14 cellular contexts compared by ENCODE assay signal in genomic region chr20:58714923-58715708, GRCh38. TPM values are rescaled to one million over a fixed set of nuclear protein-coding genes. Genes with fewer than 3 reads are reported as not detected.
A peak's percentile ranks its signal among the peaks of the same experiment; 100 is the strongest.
DNase-seq lines count a peak whose midpoint lies in the region; ATAC-seq and TF ChIP-seq lines count a peak whose summit lies in the region.
"Had no signal": no experiment of that assay in that cellular context is flagged by ENCODE, and none has a peak within 500 bp of the region (broad histone marks: within the 10 kb centered on the region; RNA-seq: fewer than 3 reads in every experiment).

No MANE protein-coding gene starts in this region.

- ATAC-seq in heart left ventricle (no peak), left ventricle myocardium superior (no peak), WTC11 (no peak), left lobe of liver (no peak), upper lobe of right lung (no peak), HG02623 (IDR thresholded peaks at IDR 0.05; ENCODE audit: unreplicated experiment) (no peak), lower lobe of right lung (no peak)

- H3K27ac Mint-ChIP-seq in WTC11 = 0 out of 2 replicates have a peak overlapping the region, but pooled peaks have one; percentile 49
- H3K27ac Mint-ChIP-seq: stimulated activated memory B cell treated with anti-CD40 and anti-IgM and Interleukin-4, amounts not matched to agents 10 μg/mL and 1 μg/mL and 100 μg/mL, for 72 hours had no signal

- H3K9me3 ChIP-seq in heart left ventricle (no peaks in the 10 kb centered on the region), upper lobe of right lung (no peaks in the 10 kb centered on the region), lower lobe of right lung (no peaks in the 10 kb centered on the region)
- H3K9me3 ChIP-seq: upper lobe of left lung had no signal

- H3K9me3 Mint-ChIP-seq in WTC11 = no peaks in the 10 kb centered on the region
- H3K9me3 Mint-ChIP-seq: stimulated activated memory B cell treated with anti-CD40 and anti-IgM and Interleukin-4, amounts not matched to agents 10 μg/mL and 1 μg/mL and 100 μg/mL, for 72 hours had no signal

- H3K36me3 ChIP-seq in heart left ventricle = peaks cover 0 to 17% (median 0%) of the 10 kb centered on the region in 9 donors
- no peaks in the 10 kb centered on the region for H3K36me3 ChIP-seq in upper lobe of right lung
- peaks cover 17% of the 10 kb centered on the region for H3K36me3 ChIP-seq in lower lobe of right lung

- H3K4me3 Mint-ChIP-seq in WTC11 = no peak overlapping the region
- H3K4me3 Mint-ChIP-seq: stimulated activated memory B cell treated with anti-CD40 and anti-IgM and Interleukin-4, amounts not matched to agents 10 μg/mL and 1 μg/mL and 100 μg/mL, for 72 hours had no signal

- TF ChIP-seq CTCF in heart left ventricle (IDR thresholded peaks at IDR 0.05) (no peak), WTC11 (IDR thresholded peaks at IDR 0.05) (no peak), upper lobe of right lung (IDR thresholded peaks at IDR 0.05) (no peak), lower lobe of right lung (IDR thresholded peaks at IDR 0.05) (no peak)

- H3K4me1 ChIP-seq in heart left ventricle (no peaks in the 10 kb centered on the region), upper lobe of right lung (no peaks in the 10 kb centered on the region), lower lobe of right lung (no peaks in the 10 kb centered on the region)
- H3K4me1 ChIP-seq: upper lobe of left lung had no signal

- 0 out of 2 replicates have a peak, but pooled peaks cover 2% of the 10 kb centered on the region for H3K4me1 Mint-ChIP-seq in WTC11

- POLR2A ChIA-PET in WTC11 (lab: Charles Lee) = no interaction called here

- CTCF ChIA-PET in WTC11 (lab: Charles Lee) = interaction anchor here (0.8 to 1.4 kb wide), 2 partner anchors 12 to 64 kb away, joined by 3 to 4 read pairs; partner anchors contain the start of gene STX16

- DNase-seq in heart left ventricle = peak in 3 of 5 donors; percentile 4 to 47 (median 18)
- no peak for DNase-seq in left ventricle myocardium superior
- DNase-seq in WTC11 (ENCODE audit: low spot score) = no peak
- peak; percentile 28 for DNase-seq in left lobe of liver (ENCODE audit: low spot score)
- peak; percentile 57 for DNase-seq in upper lobe of right lung
- no peak for DNase-seq in lower lobe of right lung
- DNase-seq in medulla oblongata (ENCODE audit: extremely low spot score) = no peak
- DNase-seq: MV-4-11, NCI-H2171 had no signal

- no peak overlapping the region for H3K4me3 ChIP-seq in heart left ventricle
- no peak overlapping the region for H3K4me3 ChIP-seq in upper lobe of right lung
- no peak overlapping the region for H3K4me3 ChIP-seq in lower lobe of right lung
- H3K4me3 ChIP-seq: dorsolateral prefrontal cortex, upper lobe of left lung had no signal

- 87 to 92% (median 88%) methylated on average over 16 to 25 of the region's 25 CpGs for WGBS in heart left ventricle, 4 donors

- no peak for TF ChIP-seq POLR2A in heart left ventricle (IDR thresholded peaks at IDR 0.05)

- H3K27ac ChIP-seq in heart left ventricle (no peak overlapping the region), upper lobe of right lung (no peak overlapping the region), lower lobe of right lung (no peak overlapping the region)
- H3K27ac ChIP-seq: dorsolateral prefrontal cortex, upper lobe of left lung, VCaP had no signal

- no peaks in the 10 kb centered on the region for H3K27me3 Mint-ChIP-seq in WTC11 (ENCODE audit: low read depth)
- H3K27me3 Mint-ChIP-seq: stimulated activated memory B cell treated with anti-CD40 and anti-IgM and Interleukin-4, amounts not matched to agents 10 μg/mL and 1 μg/mL and 100 μg/mL, for 72 hours had no signal

- intact Hi-C loops in heart left ventricle (cut with DNase I) = loop anchor here in 1 of 10 donors (5.0 kb wide), 1 partner anchor 42 kb away; no protein-coding TSS in a partner anchor
- intact Hi-C loops in left ventricle myocardium superior (cut with micrococcal nuclease) = no loop called here
- intact Hi-C loops in upper lobe of right lung (cut with DNase I) = no loop called here
- intact Hi-C loops in lower lobe of right lung (cut with DNase I) = no loop called here

- H3K27me3 ChIP-seq in heart left ventricle (peaks cover 0 to 6% (median 0%) of the 10 kb centered on the region in 9 donors), upper lobe of right lung (peaks cover 3% of the 10 kb centered on the region), lower lobe of right lung (ENCODE audit: low read depth) (no peaks in the 10 kb centered on the region)
- H3K27me3 ChIP-seq: dorsolateral prefrontal cortex, upper lobe of left lung had no signal

- no peaks in the 10 kb centered on the region for H3K36me3 Mint-ChIP-seq in WTC11

TF ChIP-seq in WTC11, 78 proteins besides CTCF, POLR2A, EP300 and RAD21 (continues in another document):
- TF ChIP-seq STAT6 (CRISPR knock-in tag; conservative IDR thresholded peaks at IDR 0.05; ENCODE audit: low read depth) = no peak
- no peak for TF ChIP-seq NFE2L1 (CRISPR knock-in tag; IDR thresholded peaks at IDR 0.05)
- TF ChIP-seq TCF7 (CRISPR knock-in tag; IDR thresholded peaks at IDR 0.05; ENCODE audit: low read depth) = no peak
- no peak for TF ChIP-seq ATF1 (CRISPR knock-in tag; IDR thresholded peaks at IDR 0.05)
- TF ChIP-seq TEAD4 (CRISPR knock-in tag; IDR thresholded peaks at IDR 0.05) = no peak
- TF ChIP-seq, protein P1, sequence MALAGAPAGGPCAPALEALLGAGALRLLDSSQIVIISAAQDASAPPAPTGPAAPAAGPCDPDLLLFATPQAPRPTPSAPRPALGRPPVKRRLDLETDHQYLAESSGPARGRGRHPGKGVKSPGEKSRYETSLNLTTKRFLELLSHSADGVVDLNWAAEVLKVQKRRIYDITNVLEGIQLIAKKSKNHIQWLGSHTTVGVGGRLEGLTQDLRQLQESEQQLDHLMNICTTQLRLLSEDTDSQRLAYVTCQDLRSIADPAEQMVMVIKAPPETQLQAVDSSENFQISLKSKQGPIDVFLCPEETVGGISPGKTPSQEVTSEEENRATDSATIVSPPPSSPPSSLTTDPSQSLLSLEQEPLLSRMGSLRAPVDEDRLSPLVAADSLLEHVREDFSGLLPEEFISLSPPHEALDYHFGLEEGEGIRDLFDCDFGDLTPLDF (CRISPR knock-in tag; IDR thresholded peaks at IDR 0.05) = no peak
- TF ChIP-seq, protein P2, sequence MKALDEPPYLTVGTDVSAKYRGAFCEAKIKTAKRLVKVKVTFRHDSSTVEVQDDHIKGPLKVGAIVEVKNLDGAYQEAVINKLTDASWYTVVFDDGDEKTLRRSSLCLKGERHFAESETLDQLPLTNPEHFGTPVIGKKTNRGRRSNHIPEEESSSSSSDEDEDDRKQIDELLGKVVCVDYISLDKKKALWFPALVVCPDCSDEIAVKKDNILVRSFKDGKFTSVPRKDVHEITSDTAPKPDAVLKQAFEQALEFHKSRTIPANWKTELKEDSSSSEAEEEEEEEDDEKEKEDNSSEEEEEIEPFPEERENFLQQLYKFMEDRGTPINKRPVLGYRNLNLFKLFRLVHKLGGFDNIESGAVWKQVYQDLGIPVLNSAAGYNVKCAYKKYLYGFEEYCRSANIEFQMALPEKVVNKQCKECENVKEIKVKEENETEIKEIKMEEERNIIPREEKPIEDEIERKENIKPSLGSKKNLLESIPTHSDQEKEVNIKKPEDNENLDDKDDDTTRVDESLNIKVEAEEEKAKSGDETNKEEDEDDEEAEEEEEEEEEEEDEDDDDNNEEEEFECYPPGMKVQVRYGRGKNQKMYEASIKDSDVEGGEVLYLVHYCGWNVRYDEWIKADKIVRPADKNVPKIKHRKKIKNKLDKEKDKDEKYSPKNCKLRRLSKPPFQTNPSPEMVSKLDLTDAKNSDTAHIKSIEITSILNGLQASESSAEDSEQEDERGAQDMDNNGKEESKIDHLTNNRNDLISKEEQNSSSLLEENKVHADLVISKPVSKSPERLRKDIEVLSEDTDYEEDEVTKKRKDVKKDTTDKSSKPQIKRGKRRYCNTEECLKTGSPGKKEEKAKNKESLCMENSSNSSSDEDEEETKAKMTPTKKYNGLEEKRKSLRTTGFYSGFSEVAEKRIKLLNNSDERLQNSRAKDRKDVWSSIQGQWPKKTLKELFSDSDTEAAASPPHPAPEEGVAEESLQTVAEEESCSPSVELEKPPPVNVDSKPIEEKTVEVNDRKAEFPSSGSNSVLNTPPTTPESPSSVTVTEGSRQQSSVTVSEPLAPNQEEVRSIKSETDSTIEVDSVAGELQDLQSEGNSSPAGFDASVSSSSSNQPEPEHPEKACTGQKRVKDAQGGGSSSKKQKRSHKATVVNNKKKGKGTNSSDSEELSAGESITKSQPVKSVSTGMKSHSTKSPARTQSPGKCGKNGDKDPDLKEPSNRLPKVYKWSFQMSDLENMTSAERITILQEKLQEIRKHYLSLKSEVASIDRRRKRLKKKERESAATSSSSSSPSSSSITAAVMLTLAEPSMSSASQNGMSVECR (CRISPR knock-in tag; IDR thresholded peaks at IDR 0.05; ENCODE audit: borderline replicate concordance) = no peak
- no peak for TF ChIP-seq GTF2I (CRISPR knock-in tag; conservative IDR thresholded peaks at IDR 0.05)
- no peak for TF ChIP-seq ELF4 (CRISPR knock-in tag; IDR thresholded peaks at IDR 0.05; ENCODE audit: low read depth)

RNA-seq across cellular contexts. Expression of gene NPEPL1, which starts 22.5 kb away (rescaled TPM):
- total RNA-seq in heart left ventricle (10 to 100 TPM; 18.5 to 33.4 (median 30.1) TPM), left ventricle myocardium superior (26.4 TPM), WTC11 (2021) (35.3 to 39.9 TPM (median 35.8 TPM) in 3 replicates), left lobe of liver (12.8 TPM), upper lobe of right lung (41.6 TPM), lower lobe of right lung (40.6 TPM)
- 10 to 100 TPM; 18.1 to 32.5 TPM for polyA plus RNA-seq in heart left ventricle

Comparison
In these comparisons a context has a peak if more than half of its experiments do, and no peak if none do; other contexts are left out.
1. DNase-seq: peak in heart left ventricle (3 of 5), left lobe of liver (single experiment) and upper lobe of right lung (single experiment); none in left ventricle myocardium superior (single experiment), WTC11 (single experiment), lower lobe of right lung (single experiment) and medulla oblongata (single experiment).